ENCODE assay signal across 24 cellular contexts in genomic region chr17:51802544-51802943, GRCh38.
"Had no signal": no experiment of that assay in that cellular context is flagged by ENCODE, and none has a peak within 500 bp of the region (broad histone marks: within the 10 kb centered on the region; RNA-seq: fewer than 3 reads in every experiment).

No MANE protein-coding gene starts in this region.

- H3K9me3 Mint-ChIP-seq: activated CD4-positive, alpha-beta T cell treated with anti-CD3 and anti-CD28 coated beads, Interleukin-2, amount 10 ng/mL, durations not matched to agents 24 days and 14 days; activated naive CD4-positive, alpha-beta T cell treated with anti-CD3 and anti-CD28 coated beads, Interleukin-2, amount 50 U/mL, for 72 hours; activated naive CD8-positive, alpha-beta T cell treated with anti-CD3 and anti-CD28 coated beads, Interleukin-2, amount 50 U/mL, for 24 hours; activated T-cell treated with anti-CD3 and anti-CD28 coated beads, Interleukin-2, amount 50 U/mL, for 4 hours had no signal

- DNase-seq: activated B cell treated with CpG ODN at 0.5 μM for 24 hours; activated CD4-positive, alpha-beta T cell treated with anti-CD3 and anti-CD28 coated beads for 1 hour; activated CD4-positive, alpha-beta T cell treated with anti-CD3 and anti-CD28 coated beads, Interleukin-2, amount 10 ng/mL, durations not matched to agents 24 days and 14 days; activated CD4-positive, alpha-beta T cell treated with anti-CD3 and anti-CD28 coated beads, Interleukin-2, amount 50 U/mL, for 48 hours; activated effector memory CD4-positive, alpha-beta T cell treated with anti-CD3 and anti-CD28 coated beads, Interleukin-2, amount 50 U/mL, for 16 hours; activated naive CD4-positive, alpha-beta T cell treated with Interleukin-2 at 50 U/mL for 16 hours; activated naive CD8-positive, alpha-beta T cell treated with anti-CD3 and anti-CD28 coated beads, Interleukin-2, amount 50 U/mL, for 24 hours; activated T-cell treated with anti-CD3 and anti-CD28 coated beads, Interleukin-2, amount 50 U/mL, for 4 hours; amygdala; KG1; NCI-H1048; NCI-H146; NCI-H2029 treated with DMSO at 0.1 percent for 48 hours; NCI-H526; NCI-H774; PC-3; SHP77; T-helper 17 cell; T-helper 9 cell had no signal

- H3K4me1 ChIP-seq: SJSA1 had no signal

- H3K27ac Mint-ChIP-seq: activated B cell treated with CpG ODN at 0.5 μM for 24 hours; activated CD4-positive, alpha-beta T cell treated with anti-CD3 and anti-CD28 coated beads, Interleukin-2, amount 10 ng/mL, durations not matched to agents 24 days and 14 days; activated naive CD4-positive, alpha-beta T cell treated with anti-CD3 and anti-CD28 coated beads, Interleukin-2, amount 50 U/mL, for 72 hours; activated naive CD8-positive, alpha-beta T cell treated with anti-CD3 and anti-CD28 coated beads, Interleukin-2, amount 50 U/mL, for 24 hours; brain; T-helper 17 cell had no signal

- H3K4me3 ChIP-seq: coronary artery, SJSA1 had no signal

- ATAC-seq: activated naive CD4-positive, alpha-beta T cell treated with anti-CD3 and anti-CD28 coated beads, Interleukin-2, amount 50 U/mL, for 72 hours; activated naive CD8-positive, alpha-beta T cell treated with anti-CD3 and anti-CD28 coated beads, Interleukin-2, amount 50 U/mL, for 24 hours; activated T-cell treated with anti-CD3 and anti-CD28 coated beads, Interleukin-2, amount 50 U/mL, for 4 hours; PC-3; T-helper 17 cell had no signal

- H3K27ac ChIP-seq: coronary artery, SJSA1 had no signal

- H3K36me3 ChIP-seq: SJSA1 had no signal

- H3K27me3 ChIP-seq: SJSA1 had no signal

- H3K4me1 Mint-ChIP-seq: activated B cell treated with CpG ODN at 0.5 μM for 24 hours; activated CD4-positive, alpha-beta T cell treated with anti-CD3 and anti-CD28 coated beads, Interleukin-2, amount 10 ng/mL, durations not matched to agents 24 days and 14 days; activated naive CD8-positive, alpha-beta T cell treated with anti-CD3 and anti-CD28 coated beads, Interleukin-2, amount 50 U/mL, for 24 hours; brain; central memory CD8-positive, alpha-beta T cell; T-helper 17 cell had no signal

- H3K36me3 Mint-ChIP-seq: activated naive CD4-positive, alpha-beta T cell treated with anti-CD3 and anti-CD28 coated beads, Interleukin-2, amount 50 U/mL, for 72 hours; brain had no signal

- H3K9me3 ChIP-seq: SJSA1 had no signal

- H3K4me3 Mint-ChIP-seq: activated B cell treated with CpG ODN at 0.5 μM for 24 hours; activated CD4-positive, alpha-beta T cell treated with anti-CD3 and anti-CD28 coated beads, Interleukin-2, amount 10 ng/mL, durations not matched to agents 24 days and 14 days; activated naive CD8-positive, alpha-beta T cell treated with anti-CD3 and anti-CD28 coated beads, Interleukin-2, amount 50 U/mL, for 24 hours; activated T-cell treated with anti-CD3 and anti-CD28 coated beads, Interleukin-2, amount 50 U/mL, for 4 hours; brain; central memory CD8-positive, alpha-beta T cell; T-helper 17 cell had no signal
